Comparison of ENCODE assay signal across 8 cellular contexts in the genomic region with DNA sequence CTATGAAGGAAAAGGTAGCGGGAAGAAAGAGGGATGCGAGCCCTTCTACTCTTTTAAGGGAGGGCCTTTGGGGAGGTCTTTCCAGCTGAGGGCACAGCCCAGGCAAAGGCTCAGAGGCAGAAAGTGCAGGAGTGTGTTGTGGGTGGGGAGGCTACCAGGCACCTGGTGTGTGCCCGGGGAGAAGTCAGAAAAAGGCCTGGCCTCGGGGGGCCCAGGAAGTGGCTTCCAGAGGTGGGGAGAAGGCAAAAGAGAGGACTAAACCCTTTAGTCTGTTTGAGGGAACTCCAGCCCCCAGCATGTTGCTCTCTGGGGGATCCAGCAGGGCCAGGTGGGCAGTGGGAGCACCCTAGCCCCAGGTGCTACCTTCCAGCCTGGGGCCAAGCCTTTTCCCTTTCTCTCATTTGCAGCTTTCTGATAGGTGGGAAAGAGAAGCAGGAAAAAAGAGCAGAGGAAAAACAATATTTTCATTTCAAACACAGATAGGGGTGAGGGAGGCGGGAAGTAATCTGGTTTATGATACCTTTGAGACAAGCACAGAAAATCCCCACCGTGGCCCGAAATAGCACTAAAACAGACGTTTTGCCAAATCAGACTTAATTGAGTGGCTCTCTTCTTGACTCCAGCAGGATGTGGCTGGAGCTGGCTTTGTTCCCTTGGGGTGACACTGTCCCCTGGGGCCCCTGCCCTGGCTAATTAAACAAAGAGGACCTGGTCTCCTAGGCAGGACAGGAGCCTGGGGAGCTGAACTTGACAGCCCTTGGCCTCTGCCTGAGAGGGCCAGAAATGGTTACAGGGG. TPM values are rescaled to one million over a fixed set of nuclear protein-coding genes. Genes with fewer than 3 reads are reported as not detected.
DNase-seq lines count a peak whose midpoint lies in the region; ATAC-seq and TF ChIP-seq lines count a peak whose summit lies in the region.

No MANE protein-coding gene starts in this region.

- H3K36me3 Mint-ChIP-seq in activated CD8-positive, alpha-beta T cell treated with anti-CD3 and anti-CD28 coated beads for 36 hours (ENCODE audit: low read depth): no peaks in the 10 kb centered on the region

- no peak for TF ChIP-seq CTCF in activated CD8-positive, alpha-beta T cell treated with anti-CD3 and anti-CD28 coated beads for 36 hours (IDR thresholded peaks at IDR 0.05)

- POLR2A ChIA-PET in activated CD8-positive, alpha-beta T cell treated with anti-CD3 and anti-CD28 coated beads for 36 hours (lab: Charles Lee): interaction anchor here (0.8 to 6.8 kb wide), 8 partner anchors 8 to 347 kb away, joined by 3 to 52 read pairs (median 4); a partner anchor contains a TSS
- POLR2A ChIA-PET in HEK293T (lab: Yijun Ruan, JAX): interaction anchor here (0.8 to 3.6 kb wide), 6 partner anchors 9 to 145 kb away, joined by 3 to 25 read pairs (median 4); a partner anchor contains a TSS

- H3K27me3 ChIP-seq in BLaER1 treated with 17β-estradiol and CSF1 and Interleukin-3, amounts not matched to agents 10 nM and 100 nM: no peaks in the 10 kb centered on the region
- no peaks in the 10 kb centered on the region for H3K27me3 ChIP-seq in mucosa of rectum (ENCODE audit: control insufficient read depth in 2 of 2, insufficient read depth in 2 of 2, low read length in 2 of 2)

- DNase-seq in activated CD8-positive, alpha-beta T cell treated with anti-CD3 and anti-CD28 coated beads for 36 hours: peak; percentile 47
- DNase-seq in stimulated activated CD4-positive, alpha-beta T cell treated with anti-CD3 and anti-CD28 coated beads, Interleukin-1b, Interleukin-23, amount 100 ng/mL, for 48 hours: no peak
- DNase-seq in HEK293T (ENCODE audit: extremely low spot score): no peak

- H3K4me3 ChIP-seq in BLaER1 treated with 17β-estradiol and CSF1 and Interleukin-3, amounts not matched to agents 10 nM and 100 nM: peak overlapping the region in 8 of 10 experiments; percentile 2 to 41 (median 13); a peak in 9 of 20 replicates
- H3K4me3 ChIP-seq in mucosa of rectum (ENCODE audit: low read length in 2 of 2): no peak overlapping the region

- H3K36me3 ChIP-seq in BLaER1 treated with 17β-estradiol and CSF1 and Interleukin-3, amounts not matched to agents 10 nM and 100 nM: 0 out of 22 replicates have a peak, but pooled peaks cover 0 to 4% (median 0%) of the 10 kb centered on the region in 11 experiments
- no peaks in the 10 kb centered on the region for H3K36me3 ChIP-seq in mucosa of rectum (ENCODE audit: control insufficient read depth in 2 of 2, insufficient read depth in 2 of 2, low read length in 2 of 2)

- H3K9me3 ChIP-seq in BLaER1 treated with 17β-estradiol and CSF1 and Interleukin-3, amounts not matched to agents 10 nM and 100 nM (replicated peaks in 1 of 11): no peaks in the 10 kb centered on the region
- H3K9me3 ChIP-seq in mucosa of rectum (ENCODE audit: control insufficient read depth in 2 of 2, low read length in 2 of 2): no peaks in the 10 kb centered on the region

- peak overlapping the region; percentile 95 to 100 (median 99) for H3K4me2 ChIP-seq in BLaER1 treated with 17β-estradiol and CSF1 and Interleukin-3, amounts not matched to agents 10 nM and 100 nM

- intact Hi-C loops in activated CD8-positive, alpha-beta T cell treated with anti-CD3 and anti-CD28 coated beads for 36 hours (cut with micrococcal nuclease): loop anchor here (10.0 kb wide), 1 partner anchor 343 kb away; a partner anchor contains a TSS

- peak overlapping the region; percentile 34 to 90 (median 73); a peak in 20 of 22 replicates for H3K9ac ChIP-seq in BLaER1 treated with 17β-estradiol and CSF1 and Interleukin-3, amounts not matched to agents 10 nM and 100 nM
- peak overlapping the region in 1 of 2 donors; percentile 14 for H3K9ac ChIP-seq in mucosa of rectum (ENCODE audit: low read depth in 1 of 2, low read length in 2 of 2)

- peaks cover 54 to 92% (median 84%) of the 10 kb centered on the region in 11 experiments; a peak in 21 of 22 replicates for H4K20me1 ChIP-seq in BLaER1 treated with 17β-estradiol and CSF1 and Interleukin-3, amounts not matched to agents 10 nM and 100 nM

- H3K9me3 Mint-ChIP-seq in activated CD8-positive, alpha-beta T cell treated with anti-CD3 and anti-CD28 coated beads for 36 hours: no peaks in the 10 kb centered on the region

- peak overlapping the region; percentile 12 for H3K4me3 Mint-ChIP-seq in activated CD8-positive, alpha-beta T cell treated with anti-CD3 and anti-CD28 coated beads for 36 hours

- H3K27ac Mint-ChIP-seq in activated CD8-positive, alpha-beta T cell treated with anti-CD3 and anti-CD28 coated beads for 36 hours: peak overlapping the region; percentile 92

- CTCF ChIA-PET in activated CD8-positive, alpha-beta T cell treated with anti-CD3 and anti-CD28 coated beads for 36 hours (lab: Charles Lee): interaction anchor here (0.9 to 4.7 kb wide), 7 partner anchors 9 to 342 kb away, joined by 3 to 22 read pairs (median 3); a partner anchor contains a TSS
- CTCF ChIA-PET in HEK293T (lab: Yijun Ruan, JAX): interaction anchor here (1.5 kb wide), 1 partner anchor 9 kb away, joined by 3 read pairs; no protein-coding TSS in a partner anchor

- H3K4me1 Mint-ChIP-seq in activated CD8-positive, alpha-beta T cell treated with anti-CD3 and anti-CD28 coated beads for 36 hours (ENCODE audit: low read depth): peaks cover 71% of the 10 kb centered on the region

- H3K4me1 ChIP-seq in BLaER1 treated with 17β-estradiol and CSF1 and Interleukin-3, amounts not matched to agents 10 nM and 100 nM: peaks cover 80 to 97% (median 96%) of the 10 kb centered on the region in 10 experiments
- H3K4me1 ChIP-seq in mucosa of rectum (ENCODE audit: control insufficient read depth in 2 of 2, insufficient read depth in 2 of 2, low read length in 2 of 2): peaks cover 43 to 50% of the 10 kb centered on the region in 2 donors

- ATAC-seq in GM19438 (IDR thresholded peaks at IDR 0.05; ENCODE audit: low read depth, unreplicated experiment): peak; percentile 40
- no peak for ATAC-seq in activated CD8-positive, alpha-beta T cell treated with anti-CD3 and anti-CD28 coated beads for 36 hours
- ATAC-seq in HG03097 (IDR thresholded peaks at IDR 0.05; ENCODE audit: low FRiP score, unreplicated experiment): no peak
- no peak for ATAC-seq in GM21717 (IDR thresholded peaks at IDR 0.05; ENCODE audit: unreplicated experiment)

- peak overlapping the region in 10 of 11 experiments; percentile 28 to 93 (median 61); a peak in 20 of 22 replicates for H3K27ac ChIP-seq in BLaER1 treated with 17β-estradiol and CSF1 and Interleukin-3, amounts not matched to agents 10 nM and 100 nM
- H3K27ac ChIP-seq in mucosa of rectum (ENCODE audit: low read depth in 2 of 2, low read length in 2 of 2): peak overlapping the region; percentile 10 to 26

- H3K27me3 Mint-ChIP-seq in activated CD8-positive, alpha-beta T cell treated with anti-CD3 and anti-CD28 coated beads for 36 hours: no peaks in the 10 kb centered on the region

TF ChIP-seq in HEK293T, 16 proteins besides CTCF, POLR2A, EP300 and RAD21:
- TF ChIP-seq HDGF (IDR thresholded peaks at IDR 0.05; ENCODE audit: borderline replicate concordance) (no peak), FOXK2 (IDR thresholded peaks at IDR 0.05) (no peak), ELF4 (IDR thresholded peaks at IDR 0.05) (no peak), SP1 (IDR thresholded peaks at IDR 0.05) (no peak), FOXM1 (IDR thresholded peaks at IDR 0.05; ENCODE audit: borderline replicate concordance) (no peak), LEF1 (IDR thresholded peaks at IDR 0.05; ENCODE audit: borderline replicate concordance) (no peak), BHLHE40 (IDR thresholded peaks at IDR 0.05; ENCODE audit: borderline replicate concordance) (no peak), SUZ12 (IDR thresholded peaks at IDR 0.05) (no peak), FOXA1 (IDR thresholded peaks at IDR 0.05) (no peak)
TF ChIP-seq in HEK293T: peak in this region for 0.

RNA-seq across cellular contexts. Expression of a gene that starts 10.4 kb away (rescaled TPM):
- 10 to 100 TPM; 18.1 to 20.3 TPM for total RNA-seq in activated CD8-positive, alpha-beta T cell treated with anti-CD3 and anti-CD28 coated beads for 36 hours

Comparison
In these comparisons a context has a peak if more than half of its experiments do, and no peak if none do; other contexts are left out.
1. H3K4me3 ChIP-seq: peak in BLaER1 treated with 17β-estradiol and CSF1 and Interleukin-3, amounts not matched to agents 10 nM and 100 nM (8 of 10); none in mucosa of rectum (0 of 2).